ENCODE assay signal across 10 cellular contexts in genomic region chr12:102010265-102010994, GRCh38. TPM values are rescaled to one million over a fixed set of nuclear protein-coding genes. Genes with fewer than 3 reads are reported as not detected.
DNase-seq lines count a peak whose midpoint lies in the region; ATAC-seq, FAIRE-seq and TF ChIP-seq lines count a peak whose summit lies in the region.
"Had no signal": no experiment of that assay in that cellular context is flagged by ENCODE, and none has a peak within 500 bp of the region (broad histone marks: within the 10 kb centered on the region; RNA-seq: fewer than 3 reads in every experiment).

No MANE protein-coding gene starts in this region.

- TF ChIP-seq CTCF in GM13977 (IDR thresholded peaks at IDR 0.05; ENCODE audit: extremely low read depth, insufficient read depth, missing control alignments) (no peak), epithelial cell of esophagus (IDR thresholded peaks at IDR 0.05; ENCODE audit: insufficient read depth, low read depth, low read length, missing control alignments) (no peak), heart right ventricle (IDR thresholded peaks at IDR 0.05) (no peak), smooth muscle cell (IDR thresholded peaks at IDR 0.05; ENCODE audit: borderline replicate concordance, insufficient read depth, poor library complexity, severe bottlenecking) (no peak)

- DNase-seq in GM13977 (ENCODE audit: low spot score) (peak; percentile 34), epithelial cell of esophagus (ENCODE audit: low read depth) (peak; percentile 5), heart right ventricle (no peak), frontal cortex (ENCODE audit: low spot score in 2 of 2) (no peak), smooth muscle cell (lab: John Stamatoyannopoulos, UW; ENCODE audit: unreplicated experiment) (no peak)
- no peak for DNase-seq in central memory CD4-positive, alpha-beta T cell
- DNase-seq: gastrocnemius medialis had no signal

- H3K4me1 ChIP-seq in heart right ventricle, result no peaks in the 10 kb centered on the region
- H3K4me1 ChIP-seq in smooth muscle cell (ENCODE audit: low read depth), result no peaks in the 10 kb centered on the region
- H3K4me1 ChIP-seq: gastrocnemius medialis had no signal

- H3K27me3 ChIP-seq in heart right ventricle (no peaks in the 10 kb centered on the region), smooth muscle cell (ENCODE audit: low read depth) (no peaks in the 10 kb centered on the region)
- H3K27me3 ChIP-seq: gastrocnemius medialis had no signal

- peak; percentile 92 for ATAC-seq in GM21390 (IDR thresholded peaks at IDR 0.05; ENCODE audit: unreplicated experiment)
- peak; percentile 94 for ATAC-seq in HG03432 (IDR thresholded peaks at IDR 0.05; ENCODE audit: unreplicated experiment)
- no peak for ATAC-seq in heart right ventricle
- ATAC-seq: gastrocnemius medialis had no signal

- H3K9me3 ChIP-seq in heart right ventricle, result no peaks in the 10 kb centered on the region
- no peaks in the 10 kb centered on the region for H3K9me3 ChIP-seq in smooth muscle cell (replicated peaks; ENCODE audit: low read depth)
- H3K9me3 ChIP-seq: gastrocnemius medialis had no signal

- in situ Hi-C loops in GM13977 (cut with MboI; ENCODE audit: low pct_unique_long_range_greater_than_20kb, low sequenced_read_pairs, unreplicated experiment), result no loop called here

- H2AFZ ChIP-seq in smooth muscle cell (ENCODE audit: low read depth), result no peak overlapping the region

- no peaks in the 10 kb centered on the region for H4K20me1 ChIP-seq in smooth muscle cell (ENCODE audit: low read depth)

- H3K79me2 ChIP-seq in smooth muscle cell (ENCODE audit: low read depth), result no peaks in the 10 kb centered on the region

- 83 to 87% methylated on average over 8 of the region's 8 CpGs for WGBS in heart right ventricle, 2 donors
- 96% methylated on average over 8 of the region's 8 CpGs for whole genome bisulfite sequencing in smooth muscle cell (ENCODE audit: low lambda C conversion rate)

- H3K4me2 ChIP-seq in smooth muscle cell, result no peak overlapping the region

- intact Hi-C loops in heart right ventricle (cut with DNase I), result no loop called here

- no peak for FAIRE-seq in frontal cortex (lab: Jason Lieb, UNC)
- FAIRE-seq: urothelium cell line had no signal

- no peak overlapping the region for H3K27ac ChIP-seq in heart right ventricle
- no peak overlapping the region for H3K27ac ChIP-seq in smooth muscle cell (ENCODE audit: low read depth)
- H3K27ac ChIP-seq: gastrocnemius medialis had no signal

- no peak overlapping the region for H3K9ac ChIP-seq in smooth muscle cell (ENCODE audit: low read depth)

- H3F3A ChIP-seq in smooth muscle cell (ENCODE audit: low read depth), result no peaks in the 10 kb centered on the region

- H3K36me3 ChIP-seq in heart right ventricle, result peaks cover 0 to 59% (median 16%) of the 10 kb centered on the region in 9 donors
- no peaks in the 10 kb centered on the region for H3K36me3 ChIP-seq in smooth muscle cell (ENCODE audit: low read depth)
- H3K36me3 ChIP-seq: gastrocnemius medialis had no signal

- H3K4me3 ChIP-seq in epithelial cell of esophagus (ENCODE audit: low read length) (no peak overlapping the region), heart right ventricle (no peak overlapping the region), smooth muscle cell (no peak overlapping the region)
- H3K4me3 ChIP-seq: gastrocnemius medialis had no signal

RNA-seq across cellular contexts. Expression of gene WASHC3, which starts 51.4 kb away (rescaled TPM):
- total RNA-seq in heart right ventricle, result 10 to 100 TPM; 33.2 to 55.2 (median 40.7) TPM
- polyA plus RNA-seq in heart right ventricle, result 10 to 100 TPM; 45.9 to 54.2 TPM
- total RNA-seq in frontal cortex, result 49.3 TPM
- 53.2 and 58.5 TPM in 2 replicates for total RNA-seq in smooth muscle cell
- 70.1 and 71.7 TPM in 2 replicates for polyA plus RNA-seq in smooth muscle cell

Comparison
In these comparisons a context has a peak if more than half of its experiments do, and no peak if none do; other contexts are left out.
1. DNase-seq: peak in GM13977 (single experiment) and epithelial cell of esophagus (single experiment); none in heart right ventricle (0 of 2), central memory CD4-positive, alpha-beta T cell (single experiment), frontal cortex (0 of 2) and smooth muscle cell (single experiment).
2. ATAC-seq: peak in GM21390 (single experiment) and HG03432 (single experiment); none in heart right ventricle (0 of 8).